In the genomic region with DNA sequence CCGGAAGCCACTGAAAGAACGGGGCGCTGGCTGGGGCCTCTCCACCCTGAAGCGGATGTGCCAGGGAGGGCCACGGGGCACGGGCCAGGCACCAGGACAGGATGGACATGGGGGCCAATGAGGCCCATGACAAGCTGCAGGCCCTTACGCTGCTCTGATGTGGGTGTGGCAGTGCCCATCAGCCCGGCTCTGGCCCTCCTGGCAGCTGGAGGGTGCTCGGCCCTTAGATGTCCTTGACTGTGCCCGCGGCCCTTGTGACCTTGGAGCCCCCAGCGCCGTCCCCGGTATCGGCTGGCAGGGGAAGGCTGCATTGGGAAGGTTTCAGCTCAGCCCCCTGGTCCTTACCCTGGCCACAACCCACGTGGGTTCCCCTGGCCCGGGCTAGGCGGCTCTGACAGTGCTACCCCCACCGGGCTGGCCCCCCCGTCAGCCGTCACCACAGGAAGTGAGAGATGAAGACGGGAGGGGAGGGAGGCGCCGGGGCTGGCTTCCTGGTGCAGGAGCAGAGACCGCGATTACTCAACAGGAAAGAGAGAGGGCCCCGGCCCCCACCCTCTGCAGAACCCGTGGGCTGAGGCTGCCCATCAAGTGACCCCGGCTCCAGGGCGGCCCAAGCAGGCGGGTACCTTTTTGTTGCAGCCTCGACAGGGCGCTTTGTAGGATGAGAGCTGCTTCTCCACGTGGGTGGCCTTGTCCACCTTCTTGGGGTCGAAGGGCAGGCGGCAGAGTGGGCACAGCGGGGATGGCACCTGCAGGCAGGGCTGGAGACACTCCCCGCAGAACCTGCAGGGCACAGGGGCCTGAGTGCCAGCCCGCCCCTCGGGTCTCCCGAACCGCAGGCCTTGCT, we compare ENCODE assay signal across 1 cellular context.
TF ChIP-seq lines count a peak whose summit lies in the region.

No MANE protein-coding gene starts in this region.

TF ChIP-seq in HepG2, 621 proteins besides CTCF, POLR2A, EP300 and RAD21 (continued from another document and continues in another):
- TF ChIP-seq PRDM10 (CRISPR knock-in tag; IDR thresholded peaks at IDR 0.05; ENCODE audit: low read depth) (peak; percentile 68; the same call in 1 of the 2 replicates), ZNF337 (CRISPR knock-in tag; IDR thresholded peaks at IDR 0.05; ENCODE audit: borderline replicate concordance, low read depth) (0 out of 2 replicates have a peak, but pooled peaks have one; percentile 57), RORA (CRISPR knock-in tag; IDR thresholded peaks at IDR 0.05) (no peak), TBX3 (IDR thresholded peaks at IDR 0.05; ENCODE audit: borderline replicate concordance) (no peak), ZNF431 (CRISPR knock-in tag; IDR thresholded peaks at IDR 0.05; ENCODE audit: borderline replicate concordance, low read depth) (peak; percentile 89; the same call in 1 of the 2 replicates), KDM4B (CRISPR knock-in tag; IDR thresholded peaks at IDR 0.05) (peak; percentile 87), RARG (CRISPR knock-in tag; IDR thresholded peaks at IDR 0.05; ENCODE audit: low read depth) (no peak), E2F2 (CRISPR knock-in tag; IDR thresholded peaks at IDR 0.05; ENCODE audit: borderline replicate concordance) (0 out of 2 replicates have a peak, but pooled peaks have one; percentile 8), TMF1 (CRISPR knock-in tag; IDR thresholded peaks at IDR 0.05; ENCODE audit: low read depth) (no peak; the same call in none of the 2 replicates), PITX1 (CRISPR knock-in tag; IDR thresholded peaks at IDR 0.05) (peak; percentile 90), ZNF34 (CRISPR knock-in tag; IDR thresholded peaks at IDR 0.05; ENCODE audit: borderline replicate concordance) (0 out of 2 replicates have a peak, but pooled peaks have one; percentile 55), ZFP37 (CRISPR knock-in tag; IDR thresholded peaks at IDR 0.05; ENCODE audit: borderline replicate concordance) (no peak), DNMT1 (CRISPR knock-in tag; IDR thresholded peaks at IDR 0.05) (no peak), CSRNP2 (CRISPR knock-in tag; conservative IDR thresholded peaks at IDR 0.05; ENCODE audit: low read depth) (no peak), ZNF749 (CRISPR knock-in tag; IDR thresholded peaks at IDR 0.05; ENCODE audit: borderline replicate concordance) (no peak), ZBTB7B (CRISPR knock-in tag; IDR thresholded peaks at IDR 0.05) (0 out of 2 replicates have a peak, but pooled peaks have one; percentile 76), ZNF253 (CRISPR knock-in tag; IDR thresholded peaks at IDR 0.05; ENCODE audit: borderline replicate concordance) (no peak), ZNF713 (CRISPR knock-in tag; IDR thresholded peaks at IDR 0.05) (0 out of 2 replicates have a peak, but pooled peaks have one; percentile 24), ZNF354B (CRISPR knock-in tag; IDR thresholded peaks at IDR 0.05) (no peak), ZNF343 (CRISPR knock-in tag; IDR thresholded peaks at IDR 0.05) (no peak), ZNF550 (CRISPR knock-in tag; IDR thresholded peaks at IDR 0.05; ENCODE audit: borderline replicate concordance) (0 out of 2 replicates have a peak, but pooled peaks have one; percentile 87), ATF7 (IDR thresholded peaks at IDR 0.05) (no peak), ATF7 (CRISPR knock-in tag; IDR thresholded peaks at IDR 0.05) (no peak), ERF (CRISPR knock-in tag; IDR thresholded peaks at IDR 0.05) (peak; percentile 95), ZMAT3 (CRISPR knock-in tag; conservative IDR thresholded peaks at IDR 0.05) (peak; percentile 83), ZNF672 (CRISPR knock-in tag; IDR thresholded peaks at IDR 0.05) (no peak), ZNF234 (CRISPR knock-in tag; conservative IDR thresholded peaks at IDR 0.05) (no peak), HOXA5 (CRISPR knock-in tag; IDR thresholded peaks at IDR 0.05) (peak; percentile 81; the same call in 1 of the 2 replicates), ZNF547 (CRISPR knock-in tag; IDR thresholded peaks at IDR 0.05) (peak; percentile 82; the same call in 1 of the 2 replicates), ZNF75D (CRISPR knock-in tag; IDR thresholded peaks at IDR 0.05; ENCODE audit: borderline replicate concordance) (no peak), ZNF720 (CRISPR knock-in tag; IDR thresholded peaks at IDR 0.05) (no peak), MXD4 (CRISPR knock-in tag; IDR thresholded peaks at IDR 0.05) (peak; percentile 98), ZNF367 (CRISPR knock-in tag; IDR thresholded peaks at IDR 0.05; ENCODE audit: borderline replicate concordance) (no peak), SSRP1 (CRISPR knock-in tag; IDR thresholded peaks at IDR 0.05) (no peak), PPARG (CRISPR knock-in tag; conservative IDR thresholded peaks at IDR 0.05) (peak; percentile 75), ZNF510 (CRISPR knock-in tag; IDR thresholded peaks at IDR 0.05; ENCODE audit: low read depth) (0 out of 2 replicates have a peak, but pooled peaks have one; percentile 87)
- TF ChIP-seq, protein P1, sequence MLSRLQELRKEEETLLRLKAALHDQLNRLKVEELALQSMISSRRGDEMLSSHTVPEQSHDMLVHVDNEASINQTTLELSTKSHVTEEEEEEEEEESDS (CRISPR knock-in tag; IDR thresholded peaks at IDR 0.05; ENCODE audit: borderline replicate concordance) = no peak
- TF ChIP-seq, protein P2, sequence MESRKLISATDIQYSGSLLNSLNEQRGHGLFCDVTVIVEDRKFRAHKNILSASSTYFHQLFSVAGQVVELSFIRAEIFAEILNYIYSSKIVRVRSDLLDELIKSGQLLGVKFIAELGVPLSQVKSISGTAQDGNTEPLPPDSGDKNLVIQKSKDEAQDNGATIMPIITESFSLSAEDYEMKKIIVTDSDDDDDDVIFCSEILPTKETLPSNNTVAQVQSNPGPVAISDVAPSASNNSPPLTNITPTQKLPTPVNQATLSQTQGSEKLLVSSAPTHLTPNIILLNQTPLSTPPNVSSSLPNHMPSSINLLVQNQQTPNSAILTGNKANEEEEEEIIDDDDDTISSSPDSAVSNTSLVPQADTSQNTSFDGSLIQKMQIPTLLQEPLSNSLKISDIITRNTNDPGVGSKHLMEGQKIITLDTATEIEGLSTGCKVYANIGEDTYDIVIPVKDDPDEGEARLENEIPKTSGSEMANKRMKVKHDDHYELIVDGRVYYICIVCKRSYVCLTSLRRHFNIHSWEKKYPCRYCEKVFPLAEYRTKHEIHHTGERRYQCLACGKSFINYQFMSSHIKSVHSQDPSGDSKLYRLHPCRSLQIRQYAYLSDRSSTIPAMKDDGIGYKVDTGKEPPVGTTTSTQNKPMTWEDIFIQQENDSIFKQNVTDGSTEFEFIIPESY (CRISPR knock-in tag; IDR thresholded peaks at IDR 0.05) = no peak; the same call in none of the 2 replicates
- TF ChIP-seq, protein P3, sequence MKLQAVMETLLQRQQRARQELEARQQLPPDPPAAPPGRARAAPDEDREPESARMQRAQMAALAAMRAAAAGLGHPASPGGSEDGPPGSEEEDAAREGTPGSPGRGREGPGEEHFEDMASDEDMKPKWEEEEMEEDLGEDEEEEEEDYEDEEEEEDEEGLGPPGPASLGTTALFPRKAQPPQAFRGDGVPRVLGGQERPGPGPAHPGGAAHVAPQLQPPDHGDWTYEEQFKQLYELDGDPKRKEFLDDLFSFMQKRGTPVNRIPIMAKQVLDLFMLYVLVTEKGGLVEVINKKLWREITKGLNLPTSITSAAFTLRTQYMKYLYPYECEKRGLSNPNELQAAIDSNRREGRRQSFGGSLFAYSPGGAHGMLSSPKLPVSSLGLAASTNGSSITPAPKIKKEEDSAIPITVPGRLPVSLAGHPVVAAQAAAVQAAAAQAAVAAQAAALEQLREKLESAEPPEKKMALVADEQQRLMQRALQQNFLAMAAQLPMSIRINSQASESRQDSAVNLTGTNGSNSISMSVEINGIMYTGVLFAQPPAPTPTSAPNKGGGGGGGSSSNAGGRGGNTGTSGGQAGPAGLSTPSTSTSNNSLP (IDR thresholded peaks at IDR 0.05; ENCODE audit: low read depth, low read length) = no peak
- TF ChIP-seq, protein P4, sequence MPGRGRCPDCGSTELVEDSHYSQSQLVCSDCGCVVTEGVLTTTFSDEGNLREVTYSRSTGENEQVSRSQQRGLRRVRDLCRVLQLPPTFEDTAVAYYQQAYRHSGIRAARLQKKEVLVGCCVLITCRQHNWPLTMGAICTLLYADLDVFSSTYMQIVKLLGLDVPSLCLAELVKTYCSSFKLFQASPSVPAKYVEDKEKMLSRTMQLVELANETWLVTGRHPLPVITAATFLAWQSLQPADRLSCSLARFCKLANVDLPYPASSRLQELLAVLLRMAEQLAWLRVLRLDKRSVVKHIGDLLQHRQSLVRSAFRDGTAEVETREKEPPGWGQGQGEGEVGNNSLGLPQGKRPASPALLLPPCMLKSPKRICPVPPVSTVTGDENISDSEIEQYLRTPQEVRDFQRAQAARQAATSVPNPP (CRISPR knock-in tag; IDR thresholded peaks at IDR 0.05) = no peak; the same call in 1 of the 2 replicates
- TF ChIP-seq, protein P5, sequence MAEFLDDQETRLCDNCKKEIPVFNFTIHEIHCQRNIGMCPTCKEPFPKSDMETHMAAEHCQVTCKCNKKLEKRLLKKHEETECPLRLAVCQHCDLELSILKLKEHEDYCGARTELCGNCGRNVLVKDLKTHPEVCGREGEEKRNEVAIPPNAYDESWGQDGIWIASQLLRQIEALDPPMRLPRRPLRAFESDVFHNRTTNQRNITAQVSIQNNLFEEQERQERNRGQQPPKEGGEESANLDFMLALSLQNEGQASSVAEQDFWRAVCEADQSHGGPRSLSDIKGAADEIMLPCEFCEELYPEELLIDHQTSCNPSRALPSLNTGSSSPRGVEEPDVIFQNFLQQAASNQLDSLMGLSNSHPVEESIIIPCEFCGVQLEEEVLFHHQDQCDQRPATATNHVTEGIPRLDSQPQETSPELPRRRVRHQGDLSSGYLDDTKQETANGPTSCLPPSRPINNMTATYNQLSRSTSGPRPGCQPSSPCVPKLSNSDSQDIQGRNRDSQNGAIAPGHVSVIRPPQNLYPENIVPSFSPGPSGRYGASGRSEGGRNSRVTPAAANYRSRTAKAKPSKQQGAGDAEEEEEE (CRISPR knock-in tag; IDR thresholded peaks at IDR 0.05; ENCODE audit: borderline replicate concordance) = peak; percentile 72; the same call in 1 of the 2 replicates
- TF ChIP-seq, protein P6, sequence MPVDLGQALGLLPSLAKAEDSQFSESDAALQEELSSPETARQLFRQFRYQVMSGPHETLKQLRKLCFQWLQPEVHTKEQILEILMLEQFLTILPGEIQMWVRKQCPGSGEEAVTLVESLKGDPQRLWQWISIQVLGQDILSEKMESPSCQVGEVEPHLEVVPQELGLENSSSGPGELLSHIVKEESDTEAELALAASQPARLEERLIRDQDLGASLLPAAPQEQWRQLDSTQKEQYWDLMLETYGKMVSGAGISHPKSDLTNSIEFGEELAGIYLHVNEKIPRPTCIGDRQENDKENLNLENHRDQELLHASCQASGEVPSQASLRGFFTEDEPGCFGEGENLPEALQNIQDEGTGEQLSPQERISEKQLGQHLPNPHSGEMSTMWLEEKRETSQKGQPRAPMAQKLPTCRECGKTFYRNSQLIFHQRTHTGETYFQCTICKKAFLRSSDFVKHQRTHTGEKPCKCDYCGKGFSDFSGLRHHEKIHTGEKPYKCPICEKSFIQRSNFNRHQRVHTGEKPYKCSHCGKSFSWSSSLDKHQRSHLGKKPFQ (CRISPR knock-in tag; IDR thresholded peaks at IDR 0.05; ENCODE audit: insufficient replicate concordance) = peak; percentile 32
- TF ChIP-seq, protein P7, sequence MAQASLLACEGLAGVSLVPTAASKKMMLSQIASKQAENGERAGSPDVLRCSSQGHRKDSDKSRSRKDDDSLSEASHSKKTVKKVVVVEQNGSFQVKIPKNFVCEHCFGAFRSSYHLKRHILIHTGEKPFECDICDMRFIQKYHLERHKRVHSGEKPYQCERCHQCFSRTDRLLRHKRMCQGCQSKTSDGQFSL (CRISPR knock-in tag; IDR thresholded peaks at IDR 0.05) = no peak
